Comparison of ENCODE assay signal across 12 cellular contexts in genomic region chr10:28242560-28243204, GRCh38.
DNase-seq lines count a peak whose midpoint lies in the region; ATAC-seq and TF ChIP-seq lines count a peak whose summit lies in the region.
"Had no signal": no experiment of that assay in that cellular context is flagged by ENCODE, and none has a peak within 500 bp of the region (broad histone marks: within the 10 kb centered on the region; RNA-seq: fewer than 3 reads in every experiment).

No MANE protein-coding gene starts in this region.

- no peak for TF ChIP-seq CTCF in activated CD8-positive, alpha-beta T cell treated with anti-CD3 and anti-CD28 coated beads for 36 hours (IDR thresholded peaks at IDR 0.05)
- TF ChIP-seq CTCF in HCT116 (IDR thresholded peaks at IDR 0.05 in 2 of 3, conservative IDR thresholded peaks at IDR 0.05 in 1 of 3; ENCODE audit: borderline replicate concordance in 1 of 3, insufficient read depth in 1 of 3, low read depth in 2 of 3, low read length in 2 of 3) (no peak), foreskin keratinocyte (conservative IDR thresholded peaks at IDR 0.05) (no peak), ovary (IDR thresholded peaks at IDR 0.05) (no peak)

- TF ChIP-seq RAD21 in HCT116 (IDR thresholded peaks at IDR 0.05; ENCODE audit: low read depth), result no peak

- peaks cover 24% of the 10 kb centered on the region for H3K79me2 ChIP-seq in HCT116 (ENCODE audit: insufficient read depth, low read length)

- peak; percentile 62 for ATAC-seq in activated CD8-positive, alpha-beta T cell treated with anti-CD3 and anti-CD28 coated beads for 36 hours
- no peak for ATAC-seq in activated CD8-positive, alpha-beta T cell treated with anti-CD3 and anti-CD28 coated beads, Interleukin-2, amount 10 ng/mL, durations not matched to agents 7 days and 5 days
- ATAC-seq in HCT116, result no peak
- peak; percentile 44 for ATAC-seq in foreskin keratinocyte
- no peak for ATAC-seq in aorta (ENCODE audit: low FRiP score)

- DNase-seq in activated CD8-positive, alpha-beta T cell treated with anti-CD3 and anti-CD28 coated beads for 36 hours, result no peak
- DNase-seq in activated CD8-positive, alpha-beta T cell treated with anti-CD3 and anti-CD28 coated beads, Interleukin-2, amount 10 ng/mL, durations not matched to agents 7 days and 5 days, result no peak
- DNase-seq in A172 (ENCODE audit: low spot score), result peak; percentile 64
- DNase-seq in HCT116 (ENCODE audit: low read depth, low spot score), result no peak
- no peak for DNase-seq in foreskin keratinocyte
- no peak for DNase-seq in stimulated activated CD4-positive, alpha-beta T cell treated with anti-CD3 and anti-CD28 coated beads, Interleukin-4, amount 100 ng/mL, for 24 hours
- DNase-seq in ovary, result no peak
- no peak for DNase-seq in aorta
- DNase-seq: NCI-H446 treated with DMSO at 0.1 percent for 48 hours, NCI-H748 treated with DMSO at 0.1 percent for 48 hours, SIG-M5 had no signal

- H3K4me2 ChIP-seq in HCT116 (ENCODE audit: low read length), result no peak overlapping the region

- no peaks in the 10 kb centered on the region for H4K20me1 ChIP-seq in HCT116 (ENCODE audit: insufficient read depth)

- POLR2A ChIA-PET in activated CD8-positive, alpha-beta T cell treated with anti-CD3 and anti-CD28 coated beads for 36 hours (lab: Charles Lee), result interaction anchor here (1.7 kb wide), 1 partner anchor 10 kb away, joined by 5 read pairs; no protein-coding TSS in a partner anchor
- POLR2A ChIA-PET in activated CD8-positive, alpha-beta T cell treated with anti-CD3 and anti-CD28 coated beads, Interleukin-2, amount 10 ng/mL, durations not matched to agents 7 days and 5 days (lab: Charles Lee), result no interaction called here
- POLR2A ChIA-PET in HCT116 (lab: Charles Lee), result no interaction called here

- no peak overlapping the region for H3K27ac Mint-ChIP-seq in activated CD8-positive, alpha-beta T cell treated with anti-CD3 and anti-CD28 coated beads for 36 hours
- no peak overlapping the region for H3K27ac Mint-ChIP-seq in activated CD8-positive, alpha-beta T cell treated with anti-CD3 and anti-CD28 coated beads, Interleukin-2, amount 10 ng/mL, durations not matched to agents 7 days and 5 days

- H3K9me3 ChIP-seq in HCT116 (ENCODE audit: control insufficient read depth in 1 of 2, insufficient read depth in 1 of 2, low read depth in 1 of 2, low read length in 2 of 2), result no peaks in the 10 kb centered on the region
- H3K9me3 ChIP-seq in ovary, result no peaks in the 10 kb centered on the region
- H3K9me3 ChIP-seq in aorta (ENCODE audit: control insufficient read depth, low read length), result no peaks in the 10 kb centered on the region

- H3K36me3 ChIP-seq in HCT116 (ENCODE audit: control insufficient read depth in 1 of 2, insufficient read depth in 2 of 2, low read length in 2 of 2) (no peaks in the 10 kb centered on the region; a peak in 1 of 4 replicates), ovary (no peaks in the 10 kb centered on the region), aorta (ENCODE audit: control insufficient read depth in 1 of 2, insufficient read depth in 2 of 2, low read length in 1 of 2) (no peaks in the 10 kb centered on the region)

- H3K9me2 ChIP-seq in HCT116 (ENCODE audit: insufficient read depth), result no peaks in the 10 kb centered on the region; the same call in 1 of the 2 replicates

- H3K27me3 Mint-ChIP-seq in activated CD8-positive, alpha-beta T cell treated with anti-CD3 and anti-CD28 coated beads for 36 hours, result no peaks in the 10 kb centered on the region
- no peaks in the 10 kb centered on the region for H3K27me3 Mint-ChIP-seq in activated CD8-positive, alpha-beta T cell treated with anti-CD3 and anti-CD28 coated beads, Interleukin-2, amount 10 ng/mL, durations not matched to agents 7 days and 5 days (ENCODE audit: low read depth)
- H3K27me3 Mint-ChIP-seq: CD8-positive, alpha-beta memory T cell had no signal

- H3K4me1 Mint-ChIP-seq in activated CD8-positive, alpha-beta T cell treated with anti-CD3 and anti-CD28 coated beads for 36 hours (ENCODE audit: low read depth), result peaks cover 30% of the 10 kb centered on the region
- H3K4me1 Mint-ChIP-seq in activated CD8-positive, alpha-beta T cell treated with anti-CD3 and anti-CD28 coated beads, Interleukin-2, amount 10 ng/mL, durations not matched to agents 7 days and 5 days (ENCODE audit: low read depth), result peaks cover 14% of the 10 kb centered on the region

- H3K9me3 Mint-ChIP-seq in activated CD8-positive, alpha-beta T cell treated with anti-CD3 and anti-CD28 coated beads for 36 hours, result peaks cover 4% of the 10 kb centered on the region
- no peaks in the 10 kb centered on the region for H3K9me3 Mint-ChIP-seq in activated CD8-positive, alpha-beta T cell treated with anti-CD3 and anti-CD28 coated beads, Interleukin-2, amount 10 ng/mL, durations not matched to agents 7 days and 5 days (ENCODE audit: insufficient read depth)

- RAD21 ChIA-PET in HCT116 (lab: Charles Lee; ENCODE audit: low non-redundant PET in 1 of 2, low total read pairs in 2 of 2, uncharacterized antibody in 2 of 2, unreplicated experiment in 2 of 2), result interaction anchor here (0.6 to 2.2 kb wide), 3 partner anchors 9 to 739 kb away, joined by 3 to 6 read pairs (median 3); partner anchors contain the start of gene RAB18 (in 1 of the 2)

- WGBS in ovary, 3 donors, result 32 to 57% (median 47%) methylated on average over 1 of the region's 1 CpG
- WGBS in aorta, 2 donors, result 72 to 83% methylated on average over 1 of the region's 1 CpG

- intact Hi-C loops in activated CD8-positive, alpha-beta T cell treated with anti-CD3 and anti-CD28 coated beads for 36 hours (cut with micrococcal nuclease), result loop anchor here (10.0 kb wide), 2 partner anchors 458 to 498 kb away; partner anchors contain the start of gene MKX
- intact Hi-C loops in HCT116 (cut with micrococcal nuclease) (loop anchor here (2.0 to 10.0 kb wide), 5 partner anchors 118 to 870 kb away; no protein-coding TSS in a partner anchor), ovary (cut with DNase I) (loop anchor here in 2 of 4 donors (5.0 to 10.0 kb wide), 2 partner anchors 58 to 685 kb away; no protein-coding TSS in a partner anchor), aorta (cut with DNase I) (loop anchor here (5.0 to 10.0 kb wide), 3 partner anchors 60 to 798 kb away; no protein-coding TSS in a partner anchor)

- CTCF ChIA-PET in activated CD8-positive, alpha-beta T cell treated with anti-CD3 and anti-CD28 coated beads for 36 hours (lab: Charles Lee), result interaction anchor here (0.6 to 3.9 kb wide), 22 partner anchors 10 to 676 kb away, joined by 3 to 49 read pairs (median 4); no protein-coding TSS in a partner anchor
- CTCF ChIA-PET in activated CD8-positive, alpha-beta T cell treated with anti-CD3 and anti-CD28 coated beads, Interleukin-2, amount 10 ng/mL, durations not matched to agents 7 days and 5 days (lab: Charles Lee), result interaction anchor here (1.3 to 3.9 kb wide), 19 partner anchors 10 to 501 kb away, joined by 3 to 38 read pairs (median 8); partner anchors contain the start of gene MPP7
- CTCF ChIA-PET in HCT116 (lab: Charles Lee), result interaction anchor here (0.7 to 2.3 kb wide), 14 partner anchors 8 to 868 kb away, joined by 3 to 13 read pairs (median 4); no protein-coding TSS in a partner anchor

- peaks cover 9% of the 10 kb centered on the region for H3K36me3 Mint-ChIP-seq in activated CD8-positive, alpha-beta T cell treated with anti-CD3 and anti-CD28 coated beads for 36 hours (ENCODE audit: low read depth)
- no peaks in the 10 kb centered on the region for H3K36me3 Mint-ChIP-seq in activated CD8-positive, alpha-beta T cell treated with anti-CD3 and anti-CD28 coated beads, Interleukin-2, amount 10 ng/mL, durations not matched to agents 7 days and 5 days (ENCODE audit: low read depth)

- H3K4me3 Mint-ChIP-seq in activated CD8-positive, alpha-beta T cell treated with anti-CD3 and anti-CD28 coated beads for 36 hours, result no peak overlapping the region
- H3K4me3 Mint-ChIP-seq in activated CD8-positive, alpha-beta T cell treated with anti-CD3 and anti-CD28 coated beads, Interleukin-2, amount 10 ng/mL, durations not matched to agents 7 days and 5 days, result no peak overlapping the region

- no TSS peak for BruUV-seq in HCT116 (replicated peaks; lab: Mats Ljungman, UMichigan)

- H3K4me1 ChIP-seq in HCT116 (ENCODE audit: control insufficient read depth in 1 of 2, insufficient read depth in 2 of 2, low read length in 2 of 2) (peaks cover 68 to 85% of the 10 kb centered on the region in 2 experiments), foreskin keratinocyte (peaks cover 3% of the 10 kb centered on the region), ovary (ENCODE audit: insufficient read depth) (no peaks in the 10 kb centered on the region), aorta (ENCODE audit: control insufficient read depth in 1 of 2, insufficient read depth in 2 of 2, low read length in 2 of 2) (no peaks in the 10 kb centered on the region)

- peak overlapping the region; percentile 96 for H3K27ac ChIP-seq in HCT116 (ENCODE audit: low read depth, low read length)
- no peak overlapping the region for H3K27ac ChIP-seq in foreskin keratinocyte
- no peak overlapping the region for H3K27ac ChIP-seq in ovary
- no peak overlapping the region for H3K27ac ChIP-seq in aorta (ENCODE audit: low read depth in 1 of 2, low read length in 2 of 2)

- H3K4me3 ChIP-seq in HCT116 (replicated peaks in 1 of 2; ENCODE audit: low read depth in 1 of 2, low read length in 2 of 2) (no peak overlapping the region), ovary (no peak overlapping the region), aorta (ENCODE audit: low read length in 2 of 2) (no peak overlapping the region)

- TF ChIP-seq POLR2A in HCT116 (IDR thresholded peaks at IDR 0.05; ENCODE audit: borderline replicate concordance, extremely low read depth, insufficient read depth, insufficient read length) (no peak), ovary (IDR thresholded peaks at IDR 0.05) (no peak)

- H2AFZ ChIP-seq in HCT116 (ENCODE audit: low read depth, low read length, poor library complexity, severe bottlenecking), result no peak overlapping the region

- H3K27me3 ChIP-seq in HCT116 (ENCODE audit: insufficient read depth, low read length), result no peaks in the 10 kb centered on the region
- H3K27me3 ChIP-seq in foreskin keratinocyte, result no peaks in the 10 kb centered on the region
- H3K27me3 ChIP-seq in ovary, result no peaks in the 10 kb centered on the region
- H3K27me3 ChIP-seq in aorta (ENCODE audit: control insufficient read depth in 1 of 2, insufficient read depth in 2 of 2, low read length in 1 of 2), result no peaks in the 10 kb centered on the region

- TF ChIP-seq EP300 in ovary (IDR thresholded peaks at IDR 0.05), result no peak

- no peak overlapping the region for H3K9ac ChIP-seq in HCT116 (ENCODE audit: low read length)

TF ChIP-seq in HCT116, 20 proteins besides CTCF, POLR2A, EP300 and RAD21 (continues in another document):
- TF ChIP-seq SP1 (IDR thresholded peaks at IDR 0.05; ENCODE audit: low read depth) (no peak), TCF7L2 (IDR thresholded peaks at IDR 0.05; ENCODE audit: borderline replicate concordance, extremely low read depth, insufficient read depth, insufficient read length) (no peak), ELF1 (IDR thresholded peaks at IDR 0.05; ENCODE audit: borderline replicate concordance, low read depth) (no peak), FOSL1 (IDR thresholded peaks at IDR 0.05; ENCODE audit: low read depth) (no peak), ZNF274 (IDR thresholded peaks at IDR 0.05; ENCODE audit: low read depth, low read length) (no peak), CBX3 (IDR thresholded peaks at IDR 0.05; ENCODE audit: low read depth) (no peak), JUND (IDR thresholded peaks at IDR 0.05) (no peak)

Comparison
In these comparisons a context has a peak if more than half of its experiments do, and no peak if none do; other contexts are left out.
1. ATAC-seq: peak in activated CD8-positive, alpha-beta T cell treated with anti-CD3 and anti-CD28 coated beads for 36 hours (single experiment) and foreskin keratinocyte (single experiment); none in activated CD8-positive, alpha-beta T cell treated with anti-CD3 and anti-CD28 coated beads, Interleukin-2, amount 10 ng/mL, durations not matched to agents 7 days and 5 days (single experiment), HCT116 (single experiment) and aorta (single experiment).